In genomic region chr1:21621761-21622436, GRCh38 we compare ENCODE assay signal across 11 cellular contexts. TPM values are rescaled to one million over a fixed set of nuclear protein-coding genes. Genes with fewer than 3 reads are reported as not detected.
DNase-seq lines count a peak whose midpoint lies in the region; ATAC-seq, FAIRE-seq and TF ChIP-seq lines count a peak whose summit lies in the region.
"Had no signal": no experiment of that assay in that cellular context is flagged by ENCODE, and none has a peak within 500 bp of the region (broad histone marks: within the 10 kb centered on the region; RNA-seq: fewer than 3 reads in every experiment).

No MANE protein-coding gene starts in this region.

- no peak overlapping the region for H3K27ac ChIP-seq in right cardiac atrium (ENCODE audit: low read length)
- H3K27ac ChIP-seq in heart left ventricle, result no peak overlapping the region
- H3K27ac ChIP-seq: epithelial cell of prostate had no signal

- peak overlapping the region; percentile 33 for H3K4me3 ChIP-seq in right cardiac atrium (ENCODE audit: low read length)
- peak overlapping the region in 4 of 12 donors; percentile 12 to 46 (median 21) for H3K4me3 ChIP-seq in heart left ventricle

- no peak for TF ChIP-seq CTCF in heart left ventricle (IDR thresholded peaks at IDR 0.05)
- no peak for TF ChIP-seq CTCF in chondrocyte (IDR thresholded peaks at IDR 0.05)
- no peak for TF ChIP-seq CTCF in mesothelial cell of epicardium (IDR thresholded peaks at IDR 0.05; ENCODE audit: unreplicated experiment)

- H3K9me3 Mint-ChIP-seq in chondrocyte (ENCODE audit: low read depth) (no peaks in the 10 kb centered on the region), mesothelial cell of epicardium (no peaks in the 10 kb centered on the region)

- H3K9me3 ChIP-seq in right cardiac atrium (ENCODE audit: control insufficient read depth, low read length) (no peaks in the 10 kb centered on the region), heart left ventricle (no peaks in the 10 kb centered on the region)

- H3K27me3 Mint-ChIP-seq in chondrocyte (ENCODE audit: low read depth) (peaks cover 2% of the 10 kb centered on the region), mesothelial cell of epicardium (ENCODE audit: low read depth) (no peaks in the 10 kb centered on the region)

- H3K4me3 Mint-ChIP-seq in chondrocyte (ENCODE audit: unreplicated experiment) (peak overlapping the region; percentile 49), mesothelial cell of epicardium (peak overlapping the region; percentile 62)

- 22% methylated on average over 39 of the region's 39 CpGs for WGBS in right cardiac atrium
- WGBS in heart left ventricle, 4 donors, result 24 to 59% (median 38%) methylated on average over 4 to 39 of the region's 39 CpGs

- no peaks in the 10 kb centered on the region for H3K4me1 ChIP-seq in right cardiac atrium (ENCODE audit: control insufficient read depth, insufficient read depth, low read length)
- peaks cover 0 to 28% (median 4%) of the 10 kb centered on the region in 12 donors for H3K4me1 ChIP-seq in heart left ventricle

- TF ChIP-seq POLR2A in heart left ventricle (IDR thresholded peaks at IDR 0.05), result no peak

- DNase-seq in right cardiac atrium (peak in 2 of 3 donors; percentile 40 to 51), heart left ventricle (no peak), chondrocyte (ENCODE audit: low spot score) (no peak), mesothelial cell of epicardium (ENCODE audit: low spot score in 2 of 2, unreplicated experiment in 2 of 2) (no peak), GM19239 (ENCODE audit: insufficient read length, low spot score) (no peak), NCI-H128 (lab: John Stamatoyannopoulos, UW; ENCODE audit: unreplicated experiment) (no peak), anterior cingulate cortex (lab: John Stamatoyannopoulos, UW) (no peak), islet precursor cell (no peak)

- H3K36me3 Mint-ChIP-seq in chondrocyte (ENCODE audit: low read depth) (no peaks in the 10 kb centered on the region), mesothelial cell of epicardium (no peaks in the 10 kb centered on the region)
- H3K36me3 Mint-ChIP-seq: CD4-positive, CD25-positive, alpha-beta regulatory T cell had no signal

- ATAC-seq in right cardiac atrium (peak in 1 of 2 donors; percentile 5), heart left ventricle (no peak)

- no peaks in the 10 kb centered on the region for H3K27me3 ChIP-seq in right cardiac atrium (ENCODE audit: control insufficient read depth, insufficient read depth)
- peaks cover 0 to 34% (median 5%) of the 10 kb centered on the region in 9 donors for H3K27me3 ChIP-seq in heart left ventricle

- H3K4me1 Mint-ChIP-seq in chondrocyte (ENCODE audit: low read depth) (peaks cover 8% of the 10 kb centered on the region), mesothelial cell of epicardium (peaks cover 36% of the 10 kb centered on the region)

- H3K36me3 ChIP-seq in heart left ventricle, result no peaks in the 10 kb centered on the region

- intact Hi-C loops in right cardiac atrium (cut with DNase I), result no loop called here
- intact Hi-C loops in heart left ventricle (cut with DNase I), result no loop called here

- H3K27ac Mint-ChIP-seq in chondrocyte (ENCODE audit: unreplicated experiment), result no peak overlapping the region
- H3K27ac Mint-ChIP-seq in mesothelial cell of epicardium, result peak overlapping the region; percentile 55
- H3K27ac Mint-ChIP-seq: CD4-positive, CD25-positive, alpha-beta regulatory T cell had no signal

- FAIRE-seq in GM19239 (lab: Jason Lieb, UNC), result no peak
- FAIRE-seq: GM18507 had no signal

RNA-seq across cellular contexts. Expression of gene RAP1GAP, which starts 47.3 kb away (rescaled TPM):
- 10 to 100 TPM; 15.3 to 18.7 (median 16.4) TPM for total RNA-seq in right cardiac atrium
- 18.4 TPM for polyA plus RNA-seq in right cardiac atrium
- 1 to 10 TPM; 3.1 to 8.0 (median 3.8) TPM for total RNA-seq in heart left ventricle
- polyA plus RNA-seq in heart left ventricle, result 1 to 10 TPM in 1 of 2 donors, under 1 TPM in 1; 0.75 to 4.1 TPM
- total RNA-seq in chondrocyte, result 1.1 to 2.2 TPM (median 1.8 TPM) in 3 replicates
- 7.1 to 10.2 TPM (median 8.0 TPM) in 3 replicates for total RNA-seq in mesothelial cell of epicardium
- polyA plus RNA-seq: CD4-positive, CD25-positive, alpha-beta regulatory T cell had no signal

Comparison
In these comparisons a context has a peak if more than half of its experiments do, and no peak if none do; other contexts are left out.
1. DNase-seq: peak in right cardiac atrium (2 of 3); none in heart left ventricle (0 of 5), chondrocyte (single experiment), mesothelial cell of epicardium (0 of 2), GM19239 (single experiment), NCI-H128 (single experiment), anterior cingulate cortex (0 of 58) and islet precursor cell (single experiment).